Comparison of ENCODE assay signal across 8 cellular contexts in genomic region chr11:19723572-19724342, GRCh38.
A peak's percentile ranks its signal among the peaks of the same experiment; 100 is the strongest.
DNase-seq lines count a peak whose midpoint lies in the region; ATAC-seq and TF ChIP-seq lines count a peak whose summit lies in the region.

No MANE protein-coding gene starts in this region.

- no peak for TF ChIP-seq CTCF in epithelial cell of esophagus (IDR thresholded peaks at IDR 0.05; ENCODE audit: insufficient read depth, low read depth, low read length, missing control alignments)

- no peak for ATAC-seq in HG02642 (IDR thresholded peaks at IDR 0.05; ENCODE audit: poor library complexity, unreplicated experiment)
- no peak for ATAC-seq in HG02938 (IDR thresholded peaks at IDR 0.05; ENCODE audit: unreplicated experiment)

- DNase-seq in DMS53 treated with DMSO at 0.1 percent for 48 hours (lab: John Stamatoyannopoulos, UW; ENCODE audit: unreplicated experiment) (peak; percentile 60), epithelial cell of esophagus (ENCODE audit: low read depth) (peak; percentile 58), pons (ENCODE audit: low spot score) (peak; percentile 27), 8988T (no peak), NCI-H2107 treated with DMSO at 0.1 percent for 48 hours (lab: John Stamatoyannopoulos, UW; ENCODE audit: unreplicated experiment) (no peak)
- peak; percentile 24 to 39 for DNase-seq in activated CD4-positive, alpha-beta T cell treated with anti-CD3 and anti-CD28 coated beads, Interleukin-2, amount 50 U/mL, for 48 hours

- no peak overlapping the region for H3K4me3 ChIP-seq in epithelial cell of esophagus (ENCODE audit: low read length)

Comparison
In these comparisons a context has a peak if more than half of its experiments do, and no peak if none do; other contexts are left out.
1. DNase-seq: peak in DMS53 treated with DMSO at 0.1 percent for 48 hours (single experiment), activated CD4-positive, alpha-beta T cell treated with anti-CD3 and anti-CD28 coated beads, Interleukin-2, amount 50 U/mL, for 48 hours (2 of 2), epithelial cell of esophagus (single experiment) and pons (single experiment); none in 8988T (single experiment) and NCI-H2107 treated with DMSO at 0.1 percent for 48 hours (single experiment).